ENCODE assay signal across 8 cellular contexts in the genomic region with DNA sequence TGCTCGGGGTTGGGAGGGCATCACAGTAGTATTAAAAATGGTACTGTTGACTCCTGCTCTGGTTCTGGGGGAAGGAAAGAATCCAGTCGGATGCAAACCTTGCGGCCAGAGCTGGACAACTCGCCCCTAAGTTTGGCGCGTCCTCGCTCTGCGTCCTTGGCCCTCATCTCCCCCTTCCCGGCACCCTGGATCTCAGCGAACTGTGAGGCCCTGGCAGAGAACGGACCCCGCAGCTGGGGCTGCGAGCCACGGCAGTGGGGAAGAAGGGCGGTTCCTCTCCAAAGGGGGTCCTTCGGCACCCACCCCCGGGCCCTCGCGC. TPM values are rescaled to one million over a fixed set of nuclear protein-coding genes. Genes with fewer than 3 reads are reported as not detected.
DNase-seq lines count a peak whose midpoint lies in the region; ATAC-seq, FAIRE-seq and TF ChIP-seq lines count a peak whose summit lies in the region.

No MANE protein-coding gene starts in this region.

- no peak for ATAC-seq in activated naive CD8-positive, alpha-beta T cell treated with anti-CD3 and anti-CD28 coated beads, Interleukin-2, amount 10 ng/mL, durations not matched to agents 7 days and 5 days (ENCODE audit: low read depth)

- POLR2A ChIA-PET in activated naive CD8-positive, alpha-beta T cell treated with anti-CD3 and anti-CD28 coated beads, Interleukin-2, amount 10 ng/mL, durations not matched to agents 7 days and 5 days (lab: Charles Lee): interaction anchor here (1.6 to 3.8 kb wide), 3 partner anchors 12 to 112 kb away, joined by 4 to 26 read pairs (median 25); partner anchors contain the start of genes ARHGEF6 and RBMX

- H3K27ac ChIP-seq in thymus (ENCODE audit: low read depth): peak overlapping the region; percentile 52

- no peaks in the 10 kb centered on the region for H3K9me3 Mint-ChIP-seq in T-helper 2 cell treated with Interferon-gamma antibody and Interleukin-4, amounts not matched to agents 5 μg/mL and 100 μg/mL, for 36 hours
- no peaks in the 10 kb centered on the region for H3K9me3 Mint-ChIP-seq in activated naive CD8-positive, alpha-beta T cell treated with anti-CD3 and anti-CD28 coated beads, Interleukin-2, amount 10 ng/mL, durations not matched to agents 7 days and 5 days
- H3K9me3 Mint-ChIP-seq in immature natural killer cell: no peaks in the 10 kb centered on the region

- DNase-seq in T-helper 2 cell treated with Interferon-gamma antibody and Interleukin-4, amounts not matched to agents 5 μg/mL and 100 μg/mL, for 36 hours (ENCODE audit: low spot score): no peak
- no peak for DNase-seq in T-helper 2 cell
- DNase-seq in activated naive CD8-positive, alpha-beta T cell treated with anti-CD3 and anti-CD28 coated beads, Interleukin-2, amount 10 ng/mL, durations not matched to agents 7 days and 5 days: no peak
- DNase-seq in immature natural killer cell: no peak
- DNase-seq in foreskin melanocyte: no peak
- DNase-seq in H54 (ENCODE audit: insufficient read length, low spot score): no peak
- DNase-seq in activated CD4-positive, alpha-beta T cell treated with anti-CD3 and anti-CD28 coated beads for 48 hours: no peak

- no peak for FAIRE-seq in H54 (lab: Jason Lieb, UNC)

- no peaks in the 10 kb centered on the region for H3K36me3 ChIP-seq in thymus (ENCODE audit: control insufficient read depth, insufficient read depth)

- peaks cover 47% of the 10 kb centered on the region for H3K36me3 Mint-ChIP-seq in T-helper 2 cell treated with Interferon-gamma antibody and Interleukin-4, amounts not matched to agents 5 μg/mL and 100 μg/mL, for 36 hours (ENCODE audit: low read depth)
- H3K36me3 Mint-ChIP-seq in activated naive CD8-positive, alpha-beta T cell treated with anti-CD3 and anti-CD28 coated beads, Interleukin-2, amount 10 ng/mL, durations not matched to agents 7 days and 5 days: peaks cover 14% of the 10 kb centered on the region
- peaks cover 0 to 3% (median 0%) of the 10 kb centered on the region in 3 donors for H3K36me3 Mint-ChIP-seq in immature natural killer cell

- peaks cover 10% of the 10 kb centered on the region for H3K4me1 ChIP-seq in thymus (ENCODE audit: control insufficient read depth, insufficient read depth, low read length)

- H3K27me3 Mint-ChIP-seq in T-helper 2 cell treated with Interferon-gamma antibody and Interleukin-4, amounts not matched to agents 5 μg/mL and 100 μg/mL, for 36 hours (ENCODE audit: low read depth): no peaks in the 10 kb centered on the region
- H3K27me3 Mint-ChIP-seq in activated naive CD8-positive, alpha-beta T cell treated with anti-CD3 and anti-CD28 coated beads, Interleukin-2, amount 10 ng/mL, durations not matched to agents 7 days and 5 days: no peaks in the 10 kb centered on the region
- peaks cover 1 to 9% (median 7%) of the 10 kb centered on the region in 3 donors for H3K27me3 Mint-ChIP-seq in immature natural killer cell (ENCODE audit: low read depth in 3 of 3)

- no peak for TF ChIP-seq POLR2A in H54 (IDR thresholded peaks at IDR 0.05; ENCODE audit: low read depth, low read length)

- peaks cover 45% of the 10 kb centered on the region for H3K4me1 Mint-ChIP-seq in T-helper 2 cell treated with Interferon-gamma antibody and Interleukin-4, amounts not matched to agents 5 μg/mL and 100 μg/mL, for 36 hours (ENCODE audit: low read depth)
- peaks cover 52% of the 10 kb centered on the region for H3K4me1 Mint-ChIP-seq in activated naive CD8-positive, alpha-beta T cell treated with anti-CD3 and anti-CD28 coated beads, Interleukin-2, amount 10 ng/mL, durations not matched to agents 7 days and 5 days
- H3K4me1 Mint-ChIP-seq in immature natural killer cell: peaks cover 39 to 49% of the 10 kb centered on the region in 2 donors

- peak overlapping the region; percentile 72 for H3K27ac Mint-ChIP-seq in T-helper 2 cell treated with Interferon-gamma antibody and Interleukin-4, amounts not matched to agents 5 μg/mL and 100 μg/mL, for 36 hours
- H3K27ac Mint-ChIP-seq in activated naive CD8-positive, alpha-beta T cell treated with anti-CD3 and anti-CD28 coated beads, Interleukin-2, amount 10 ng/mL, durations not matched to agents 7 days and 5 days: peak overlapping the region; percentile 58
- peak overlapping the region in 1 of 6 donors; percentile 14 for H3K27ac Mint-ChIP-seq in immature natural killer cell

- peak overlapping the region; percentile 63 for H3K4me3 ChIP-seq in thymus (ENCODE audit: low read length)

- WGBS in thymus: 25% methylated on average over 19 of the region's 19 CpGs

- H3K4me3 Mint-ChIP-seq in T-helper 2 cell treated with Interferon-gamma antibody and Interleukin-4, amounts not matched to agents 5 μg/mL and 100 μg/mL, for 36 hours: peak overlapping the region; percentile 79
- peak overlapping the region; percentile 79 for H3K4me3 Mint-ChIP-seq in activated naive CD8-positive, alpha-beta T cell treated with anti-CD3 and anti-CD28 coated beads, Interleukin-2, amount 10 ng/mL, durations not matched to agents 7 days and 5 days
- H3K4me3 Mint-ChIP-seq in immature natural killer cell: peak overlapping the region; percentile 63 to 73 (median 68)

- no peaks in the 10 kb centered on the region for H3K27me3 ChIP-seq in thymus (ENCODE audit: control insufficient read depth, insufficient read depth)

- H3K9me3 ChIP-seq in thymus (ENCODE audit: control insufficient read depth): no peaks in the 10 kb centered on the region

RNA-seq across cellular contexts. Expression of gene ARHGEF6, which starts 14.0 kb away (rescaled TPM):
- 10 to 100 TPM; 85.0 to 87.1 TPM for total RNA-seq in activated naive CD8-positive, alpha-beta T cell treated with anti-CD3 and anti-CD28 coated beads, Interleukin-2, amount 10 ng/mL, durations not matched to agents 7 days and 5 days
- polyA plus RNA-seq in immature natural killer cell (10 to 100 TPM; 48.4 to 62.0 (median 50.5) TPM), thymus (37.2 TPM)
